15 cellular contexts compared by ENCODE assay signal in the genomic region with DNA sequence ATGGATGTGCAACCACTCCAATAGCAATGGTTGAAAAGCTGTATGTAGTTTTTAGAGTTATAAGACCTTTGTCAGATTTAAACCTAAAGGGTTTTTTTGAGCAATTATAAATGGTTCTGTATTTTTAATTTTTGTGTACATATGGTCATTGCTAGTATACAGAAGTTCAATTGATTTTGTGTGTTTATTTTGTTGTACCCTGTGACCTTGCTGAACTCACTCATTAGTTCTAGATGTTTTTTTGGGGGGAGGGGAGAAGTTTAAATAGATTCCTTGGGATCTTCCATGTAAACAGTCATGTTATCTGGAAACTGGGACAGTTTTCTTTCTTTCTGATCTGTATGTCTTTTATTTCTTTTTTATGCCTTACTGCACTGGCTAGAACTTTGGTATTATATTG.
A peak's percentile ranks its signal among the peaks of the same experiment; 100 is the strongest.
DNase-seq lines count a peak whose midpoint lies in the region; ATAC-seq, FAIRE-seq and TF ChIP-seq lines count a peak whose summit lies in the region.
"Had no signal": no experiment of that assay in that cellular context is flagged by ENCODE, and none has a peak within 500 bp of the region (broad histone marks: within the 10 kb centered on the region; RNA-seq: fewer than 3 reads in every experiment).

No MANE protein-coding gene starts in this region.

- H3K9me3 ChIP-seq in A549: no peaks in the 10 kb centered on the region
- H3K9me3 ChIP-seq in CD4-positive, CD25-positive, alpha-beta regulatory T cell (ENCODE audit: control insufficient read depth in 2 of 2, low read length in 2 of 2): no peaks in the 10 kb centered on the region
- no peaks in the 10 kb centered on the region for H3K9me3 ChIP-seq in T-helper 17 cell (ENCODE audit: control insufficient read depth, low read length, poor library complexity, severe bottlenecking)
- no peaks in the 10 kb centered on the region for H3K9me3 ChIP-seq in tibial nerve
- H3K9me3 ChIP-seq: HAP-1 had no signal

- no peak for ATAC-seq in A549
- ATAC-seq in CD4-positive, CD25-positive, alpha-beta regulatory T cell (ENCODE audit: low read depth in 2 of 2): no peak
- ATAC-seq in T-helper 17 cell: no peak
- ATAC-seq in left lobe of liver: peak; percentile 13
- no peak for ATAC-seq in stimulated activated naive CD8-positive, alpha-beta T cell treated with anti-CD3 and anti-CD28 coated beads, Interleukin-15, amount 100 ng/mL, for 72 hours

- H3K27me3 Mint-ChIP-seq in CD4-positive, CD25-positive, alpha-beta regulatory T cell: no peaks in the 10 kb centered on the region
- no peaks in the 10 kb centered on the region for H3K27me3 Mint-ChIP-seq in T-helper 17 cell
- H3K27me3 Mint-ChIP-seq in stimulated activated naive CD8-positive, alpha-beta T cell treated with anti-CD3 and anti-CD28 coated beads, Interleukin-15, amount 100 ng/mL, for 72 hours: no peaks in the 10 kb centered on the region

- no peak for TF ChIP-seq CTCF in A549 (IDR thresholded peaks at IDR 0.05)
- TF ChIP-seq CTCF in tibial nerve (IDR thresholded peaks at IDR 0.05): no peak

- DNase-seq in A549 (ENCODE audit: low read depth in 1 of 2, low spot score in 1 of 2): no peak
- DNase-seq in CD4-positive, CD25-positive, alpha-beta regulatory T cell: no peak
- no peak for DNase-seq in T-helper 17 cell
- no peak for DNase-seq in left lobe of liver (ENCODE audit: low spot score)
- DNase-seq in putamen (ENCODE audit: low spot score): no peak
- DNase-seq in COLO829 (ENCODE audit: low spot score): no peak
- DNase-seq in tibial nerve (ENCODE audit: low spot score in 2 of 2): no peak
- DNase-seq in stimulated activated naive CD8-positive, alpha-beta T cell treated with anti-CD3 and anti-CD28 coated beads, Interleukin-15, amount 100 ng/mL, for 72 hours: no peak
- DNase-seq: DMS153, DMS79 treated with DMSO at 0.1 percent for 48 hours, EL, GDM1 had no signal

- peaks cover 5% of the 10 kb centered on the region for H3K36me3 Mint-ChIP-seq in CD4-positive, CD25-positive, alpha-beta regulatory T cell
- no peaks in the 10 kb centered on the region for H3K36me3 Mint-ChIP-seq in T-helper 17 cell (ENCODE audit: low read depth)

- peak; percentile 7 for FAIRE-seq in A549 (lab: Jason Lieb, UNC)
- FAIRE-seq: GM19239 had no signal

- H3K4me1 Mint-ChIP-seq in CD4-positive, CD25-positive, alpha-beta regulatory T cell: peaks cover 36 to 81% (median 52%) of the 10 kb centered on the region in 4 donors
- peaks cover 45% of the 10 kb centered on the region for H3K4me1 Mint-ChIP-seq in T-helper 17 cell
- H3K4me1 Mint-ChIP-seq in stimulated activated naive CD8-positive, alpha-beta T cell treated with anti-CD3 and anti-CD28 coated beads, Interleukin-15, amount 100 ng/mL, for 72 hours: peaks cover 78% of the 10 kb centered on the region

- no peaks in the 10 kb centered on the region for H3K36me3 ChIP-seq in CD4-positive, CD25-positive, alpha-beta regulatory T cell (ENCODE audit: control insufficient read depth, insufficient read depth, low read length)
- no peaks in the 10 kb centered on the region for H3K36me3 ChIP-seq in tibial nerve
- H3K36me3 ChIP-seq: HAP-1 had no signal

- H3K27ac ChIP-seq in A549 (no peak overlapping the region), tibial nerve (no peak overlapping the region)
- H3K27ac ChIP-seq in CD4-positive, CD25-positive, alpha-beta regulatory T cell (ENCODE audit: insufficient read depth, low read length, poor library complexity, severe bottlenecking): no peak overlapping the region

- H3K4me2 ChIP-seq in A549: no peak overlapping the region

- TF ChIP-seq EP300 in A549 (IDR thresholded peaks at IDR 0.05): no peak
- TF ChIP-seq EP300 in tibial nerve (IDR thresholded peaks at IDR 0.05): no peak

- POLR2A ChIA-PET in A549 (lab: Yijun Ruan, JAX): no interaction called here

- H3K4me3 Mint-ChIP-seq in CD4-positive, CD25-positive, alpha-beta regulatory T cell: no peak overlapping the region
- H3K4me3 Mint-ChIP-seq in T-helper 17 cell: peak overlapping the region; percentile 25
- H3K4me3 Mint-ChIP-seq in stimulated activated naive CD8-positive, alpha-beta T cell treated with anti-CD3 and anti-CD28 coated beads, Interleukin-15, amount 100 ng/mL, for 72 hours: no peak overlapping the region
- H3K4me3 Mint-ChIP-seq: CD14-positive monocyte had no signal

- H3K27me3 ChIP-seq in CD4-positive, CD25-positive, alpha-beta regulatory T cell (ENCODE audit: control insufficient read depth, insufficient read depth, low read length): no peaks in the 10 kb centered on the region
- H3K27me3 ChIP-seq in tibial nerve: no peaks in the 10 kb centered on the region

- TF ChIP-seq RAD21 in A549 (conservative IDR thresholded peaks at IDR 0.05 in 1 of 2, IDR thresholded peaks at IDR 0.05 in 1 of 2): no peak

- H3K4me3 ChIP-seq in A549: no peak overlapping the region
- H3K4me3 ChIP-seq in CD4-positive, CD25-positive, alpha-beta regulatory T cell (ENCODE audit: low read depth, low read length): no peak overlapping the region
- H3K4me3 ChIP-seq in tibial nerve: no peak overlapping the region
- H3K4me3 ChIP-seq: HAP-1 had no signal

- H3K4me1 ChIP-seq in A549 (peaks cover 61% of the 10 kb centered on the region), tibial nerve (peaks cover 0 to 93% (median 8%) of the 10 kb centered on the region in 4 donors)
- peaks cover 15% of the 10 kb centered on the region for H3K4me1 ChIP-seq in CD4-positive, CD25-positive, alpha-beta regulatory T cell (ENCODE audit: control insufficient read depth, insufficient read depth, low read length, poor library complexity, severe bottlenecking)

- no peaks in the 10 kb centered on the region for H3K9me3 Mint-ChIP-seq in CD4-positive, CD25-positive, alpha-beta regulatory T cell
- H3K9me3 Mint-ChIP-seq in stimulated activated naive CD8-positive, alpha-beta T cell treated with anti-CD3 and anti-CD28 coated beads, Interleukin-15, amount 100 ng/mL, for 72 hours: no peaks in the 10 kb centered on the region
- H3K9me3 Mint-ChIP-seq: CD14-positive monocyte had no signal

- TF ChIP-seq POLR2A in A549 (IDR thresholded peaks at IDR 0.05; ENCODE audit: low read length) (no peak), tibial nerve (IDR thresholded peaks at IDR 0.05) (no peak)

- CTCF ChIA-PET in A549 (lab: Yijun Ruan, JAX): interaction anchor here (1.5 kb wide), 1 partner anchor 13 kb away, joined by 3 read pairs; no protein-coding TSS in a partner anchor

- peak overlapping the region in 2 of 3 donors; percentile 35 to 39 for H3K27ac Mint-ChIP-seq in CD4-positive, CD25-positive, alpha-beta regulatory T cell
- H3K27ac Mint-ChIP-seq in T-helper 17 cell: no peak overlapping the region
- H3K27ac Mint-ChIP-seq in stimulated activated naive CD8-positive, alpha-beta T cell treated with anti-CD3 and anti-CD28 coated beads, Interleukin-15, amount 100 ng/mL, for 72 hours: no peak overlapping the region

TF ChIP-seq in A549, 52 proteins besides CTCF, POLR2A, EP300 and RAD21:
- TF ChIP-seq FOSL2 (IDR thresholded peaks at IDR 0.05) (no peak), FOSL2 (CRISPR knock-in tag; IDR thresholded peaks at IDR 0.05) (no peak), CHD4 (IDR thresholded peaks at IDR 0.05; ENCODE audit: borderline replicate concordance) (no peak), SREBF2 (IDR thresholded peaks at IDR 0.05) (no peak), RCOR1 (IDR thresholded peaks at IDR 0.05; ENCODE audit: low read depth, low read length) (no peak), TP53 (CRISPR knock-in tag; IDR thresholded peaks at IDR 0.05) (no peak), NPAS2 (CRISPR knock-in tag; IDR thresholded peaks at IDR 0.05; ENCODE audit: borderline replicate concordance) (no peak)
- TF ChIP-seq, protein P1, sequence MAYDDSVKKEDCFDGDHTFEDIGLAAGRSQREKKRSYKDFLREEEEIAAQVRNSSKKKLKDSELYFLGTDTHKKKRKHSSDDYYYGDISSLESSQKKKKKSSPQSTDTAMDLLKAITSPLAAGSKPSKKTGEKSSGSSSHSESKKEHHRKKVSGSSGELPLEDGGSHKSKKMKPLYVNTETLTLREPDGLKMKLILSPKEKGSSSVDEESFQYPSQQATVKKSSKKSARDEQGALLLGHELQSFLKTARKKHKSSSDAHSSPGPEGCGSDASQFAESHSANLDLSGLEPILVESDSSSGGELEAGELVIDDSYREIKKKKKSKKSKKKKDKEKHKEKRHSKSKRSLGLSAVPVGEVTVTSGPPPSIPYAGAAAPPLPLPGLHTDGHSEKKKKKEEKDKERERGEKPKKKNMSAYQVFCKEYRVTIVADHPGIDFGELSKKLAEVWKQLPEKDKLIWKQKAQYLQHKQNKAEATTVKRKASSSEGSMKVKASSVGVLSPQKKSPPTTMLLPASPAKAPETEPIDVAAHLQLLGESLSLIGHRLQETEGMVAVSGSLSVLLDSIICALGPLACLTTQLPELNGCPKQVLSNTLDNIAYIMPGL (CRISPR knock-in tag; IDR thresholded peaks at IDR 0.05; ENCODE audit: borderline replicate concordance): no peak

Comparison
In these comparisons a context has a peak if more than half of its experiments do, and no peak if none do; other contexts are left out.
1. H3K27ac Mint-ChIP-seq: peak in CD4-positive, CD25-positive, alpha-beta regulatory T cell (2 of 3); none in T-helper 17 cell (single experiment) and stimulated activated naive CD8-positive, alpha-beta T cell treated with anti-CD3 and anti-CD28 coated beads, Interleukin-15, amount 100 ng/mL, for 72 hours (0 of 2).